21 cellular contexts compared by ENCODE assay signal in the genomic region with DNA sequence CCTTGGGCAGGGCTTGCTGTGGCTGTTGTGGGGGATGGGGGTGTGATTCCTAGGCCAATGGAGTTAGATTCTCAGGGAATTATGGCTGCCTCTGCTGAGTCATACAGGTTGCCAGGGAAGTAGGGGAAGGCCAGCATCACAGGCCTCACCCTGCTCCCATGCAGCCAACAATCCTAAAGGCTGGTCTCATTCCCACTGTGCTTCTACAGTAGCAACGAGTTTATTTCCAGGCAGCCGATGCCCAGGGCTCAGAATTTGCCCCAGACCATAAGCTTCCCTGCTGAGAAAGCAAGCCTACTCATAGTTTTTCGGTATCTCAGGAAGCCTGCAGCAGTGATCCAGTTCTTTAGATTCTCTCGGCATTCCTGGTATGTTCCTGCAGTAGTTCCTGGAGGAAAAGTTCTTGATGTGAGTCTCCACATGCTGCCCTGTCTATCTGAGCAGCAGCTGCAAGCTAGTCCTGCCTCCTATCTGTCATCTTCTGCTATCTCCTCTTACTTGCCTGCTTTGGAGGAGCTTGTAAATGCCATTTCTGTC. TPM values are rescaled to one million over a fixed set of nuclear protein-coding genes. Genes with fewer than 3 reads are reported as not detected.
DNase-seq lines count a peak whose midpoint lies in the region; TF ChIP-seq lines count a peak whose summit lies in the region.
"Had no signal": no experiment of that assay in that cellular context is flagged by ENCODE, and none has a peak within 500 bp of the region (broad histone marks: within the 10 kb centered on the region; RNA-seq: fewer than 3 reads in every experiment).

No MANE protein-coding gene starts in this region.

- H3K27me3 ChIP-seq in esophagus muscularis mucosa = peaks cover 0 to 3% (median 0%) of the 10 kb centered on the region in 4 donors
- no peaks in the 10 kb centered on the region for H3K27me3 ChIP-seq in Peyer's patch
- no peaks in the 10 kb centered on the region for H3K27me3 ChIP-seq in tibial nerve
- H3K27me3 ChIP-seq: upper lobe of right lung had no signal

- DNase-seq in ELF-1 (ENCODE audit: low read depth, low spot score) (peak; percentile 71), SW480 (ENCODE audit: low spot score) (peak; percentile 11), fibroblast of pulmonary artery (ENCODE audit: low read depth) (peak; percentile 3), midbrain (lab: John Stamatoyannopoulos, UW) (peak; percentile 24), NCI-H187 treated with DMSO at 0.1 percent for 48 hours (lab: John Stamatoyannopoulos, UW) (no peak), esophagus muscularis mucosa (ENCODE audit: extremely low spot score) (no peak), Peyer's patch (no peak), tibial nerve (ENCODE audit: low spot score in 2 of 2) (no peak)
- DNase-seq: activated CD4-positive, CD25-positive, alpha-beta regulatory T cell treated with anti-CD3 and anti-CD28 coated beads, Interleukin-2, amount 50 U/mL, for 72 hours; activated naive CD8-positive, alpha-beta T cell treated with anti-CD3 and anti-CD28 coated beads, Interleukin-2, amount 50 U/mL, for 24 hours; CD4-positive, CD25-positive, alpha-beta regulatory T cell; effector CD4-positive, alpha-beta T cell; kidney glomerular epithelial cell; NCI-H1048; NCI-H2081 treated with DMSO at 0.1 percent for 48 hours; NCI-H524; right cardiac atrium; stimulated activated naive CD8-positive, alpha-beta T cell treated with anti-CD3 and anti-CD28 coated beads, Interleukin-15, Interleukin-2, amounts not matched to agents 100 U/mL and 50 U/mL, for 24 hours; upper lobe of right lung had no signal

- no peak for TF ChIP-seq EP300 in esophagus muscularis mucosa (IDR thresholded peaks at IDR 0.05)
- no peak for TF ChIP-seq EP300 in tibial nerve (IDR thresholded peaks at IDR 0.05)

- H3K4me3 ChIP-seq in fibroblast of pulmonary artery (replicated peaks; ENCODE audit: low read depth, low read length) (no peak overlapping the region), esophagus muscularis mucosa (no peak overlapping the region), Peyer's patch (no peak overlapping the region), tibial nerve (no peak overlapping the region)
- H3K4me3 ChIP-seq: upper lobe of right lung had no signal

- H3K4me1 ChIP-seq in esophagus muscularis mucosa = peaks cover 0 to 3% (median 1%) of the 10 kb centered on the region in 4 donors
- H3K4me1 ChIP-seq in Peyer's patch = peaks cover 0 to 14% (median 0%) of the 10 kb centered on the region in 4 donors
- H3K4me1 ChIP-seq in tibial nerve = peaks cover 0 to 6% (median 0%) of the 10 kb centered on the region in 4 donors
- H3K4me1 ChIP-seq: upper lobe of right lung had no signal

- TF ChIP-seq POLR2A in esophagus muscularis mucosa (IDR thresholded peaks at IDR 0.05; ENCODE audit: low read depth) (no peak), Peyer's patch (IDR thresholded peaks at IDR 0.05) (no peak), tibial nerve (IDR thresholded peaks at IDR 0.05) (no peak)

- peaks cover 0 to 10% (median 0%) of the 10 kb centered on the region in 4 donors for H3K9me3 ChIP-seq in esophagus muscularis mucosa
- H3K9me3 ChIP-seq in Peyer's patch = no peaks in the 10 kb centered on the region
- peaks cover 0 to 13% (median 0%) of the 10 kb centered on the region in 4 donors for H3K9me3 ChIP-seq in tibial nerve
- H3K9me3 ChIP-seq: upper lobe of right lung had no signal

- H3K27ac ChIP-seq in esophagus muscularis mucosa (replicated peaks in 1 of 4) = no peak overlapping the region
- H3K27ac ChIP-seq in Peyer's patch = no peak overlapping the region
- H3K27ac ChIP-seq in tibial nerve = no peak overlapping the region
- H3K27ac ChIP-seq: upper lobe of right lung had no signal

- TF ChIP-seq CTCF in fibroblast of pulmonary artery (IDR thresholded peaks at IDR 0.05; ENCODE audit: low read length, missing control alignments) (no peak), esophagus muscularis mucosa (IDR thresholded peaks at IDR 0.05) (no peak), Peyer's patch (IDR thresholded peaks at IDR 0.05) (no peak), tibial nerve (IDR thresholded peaks at IDR 0.05) (no peak)

- 85% methylated on average over 2 of the region's 4 CpGs for WGBS in esophagus muscularis mucosa
- 79 to 85% methylated on average over 4 of the region's 4 CpGs for WGBS in tibial nerve, 2 donors

- intact Hi-C loops in esophagus muscularis mucosa (cut with DNase I) = no loop called here

- H3K36me3 ChIP-seq in esophagus muscularis mucosa = no peaks in the 10 kb centered on the region
- no peaks in the 10 kb centered on the region for H3K36me3 ChIP-seq in Peyer's patch
- no peaks in the 10 kb centered on the region for H3K36me3 ChIP-seq in tibial nerve
- H3K36me3 ChIP-seq: upper lobe of right lung had no signal

RNA-seq across cellular contexts. Expression of a gene that starts 59.3 kb away (rescaled TPM):
- total RNA-seq in esophagus muscularis mucosa (100 to 1,000 TPM; 119 to 284 (median 180) TPM), Peyer's patch (1,000 to 10,000 TPM in 3 of 4 donors, 100 to 1,000 TPM in 1; 404 to 5,297 (median 1,595) TPM), tibial nerve (100 to 1,000 TPM; 323 to 965 (median 866) TPM)
- total RNA-seq: activated CD8-positive, alpha-beta memory T cell treated with anti-CD3 and anti-CD28 coated beads for 36 hours; OCI-LY7 had no signal

Comparison
In these comparisons a context has a peak if more than half of its experiments do, and no peak if none do; other contexts are left out.
1. DNase-seq: peak in ELF-1 (single experiment), SW480 (single experiment), fibroblast of pulmonary artery (single experiment) and midbrain (single experiment); none in NCI-H187 treated with DMSO at 0.1 percent for 48 hours (single experiment), esophagus muscularis mucosa (single experiment), Peyer's patch (0 of 3) and tibial nerve (0 of 2).